Comparison of ENCODE assay signal across 10 cellular contexts in the genomic region with DNA sequence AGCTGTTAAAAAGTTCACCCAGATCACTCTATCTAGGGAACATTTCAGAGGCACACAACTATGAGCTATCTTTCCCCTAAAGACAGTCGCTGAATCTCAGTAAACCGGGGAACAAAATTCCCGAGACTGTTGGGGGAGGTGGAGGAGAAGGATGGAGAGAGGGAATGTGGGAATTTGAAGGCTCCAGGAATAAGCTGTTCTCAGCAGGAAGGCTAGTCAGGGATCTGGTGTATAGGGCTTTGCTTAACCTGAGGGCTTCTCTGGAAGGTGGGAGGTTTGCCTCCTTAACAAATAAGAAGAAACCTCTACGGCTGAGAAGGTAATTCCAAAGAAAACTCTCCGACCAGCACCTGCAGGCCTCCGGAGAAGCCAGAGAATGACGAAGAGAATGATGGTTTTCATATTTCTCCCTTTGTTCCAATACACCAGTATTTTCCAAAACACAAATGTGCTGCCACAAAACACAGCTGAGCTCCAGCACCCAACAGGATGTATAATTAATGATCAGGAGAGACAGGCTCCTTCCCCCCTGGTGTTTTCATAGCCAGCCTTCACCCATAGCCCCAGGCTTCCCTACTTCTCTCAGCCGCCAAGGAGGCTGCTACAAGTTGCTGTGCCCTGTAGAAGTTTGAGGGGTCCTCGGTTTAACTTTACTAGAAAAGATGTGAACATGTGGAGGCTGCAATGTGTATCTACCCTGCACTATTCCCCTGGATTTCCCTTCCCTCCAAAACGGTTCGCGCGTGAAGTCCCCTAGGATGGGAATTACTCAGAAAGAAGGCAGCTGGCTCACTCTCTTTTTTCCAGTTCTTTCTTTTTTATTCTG. TPM values are rescaled to one million over a fixed set of nuclear protein-coding genes. Genes with fewer than 3 reads are reported as not detected.
DNase-seq lines count a peak whose midpoint lies in the region; ATAC-seq, FAIRE-seq and TF ChIP-seq lines count a peak whose summit lies in the region.
"Had no signal": no experiment of that assay in that cellular context is flagged by ENCODE, and none has a peak within 500 bp of the region (broad histone marks: within the 10 kb centered on the region; RNA-seq: fewer than 3 reads in every experiment).

No MANE protein-coding gene starts in this region.

- peak overlapping the region in 2 of 3 donors; percentile 67 to 73 for H3K4me3 ChIP-seq in right lobe of liver
- H3K4me3 ChIP-seq in HepG2 (replicated peaks in 1 of 3; ENCODE audit: insufficient read depth in 1 of 3, low read depth in 2 of 3, low read length in 3 of 3), result no peak overlapping the region
- H3K4me3 ChIP-seq in muscle layer of colon (ENCODE audit: low read depth in 1 of 2, low read length in 2 of 2), result peak overlapping the region; percentile 77 to 81
- peak overlapping the region; percentile 77 to 94 for H3K4me3 ChIP-seq in aorta (ENCODE audit: low read length in 2 of 2)
- H3K4me3 ChIP-seq in WERI-Rb-1 (ENCODE audit: low read depth, low read length), result no peak overlapping the region

- CTCF ChIA-PET in HepG2 (lab: Yijun Ruan, JAX; ENCODE audit: low intra/inter-chr PET ratio, low total read pairs), result no interaction called here

- H3K79me2 ChIP-seq in HepG2 (ENCODE audit: insufficient read depth, low read length), result no peaks in the 10 kb centered on the region

- H3K4me2 ChIP-seq in HepG2 (ENCODE audit: low read depth, low read length), result no peak overlapping the region

- TF ChIP-seq RAD21 in HepG2 (CRISPR knock-in tag; IDR thresholded peaks at IDR 0.05), result no peak

- no peaks in the 10 kb centered on the region for H3K36me3 ChIP-seq in right lobe of liver
- H3K36me3 ChIP-seq in HepG2 (replicated peaks in 1 of 2; ENCODE audit: control insufficient read depth in 1 of 2, insufficient read depth in 2 of 2, low read length in 2 of 2), result no peaks in the 10 kb centered on the region
- H3K36me3 ChIP-seq in muscle layer of colon (ENCODE audit: insufficient read depth, low read length), result no peaks in the 10 kb centered on the region
- no peaks in the 10 kb centered on the region for H3K36me3 ChIP-seq in aorta (ENCODE audit: control insufficient read depth in 1 of 2, insufficient read depth in 2 of 2, low read length in 1 of 2)
- no peaks in the 10 kb centered on the region for H3K36me3 ChIP-seq in WERI-Rb-1

- H3K9ac ChIP-seq in HepG2 (ENCODE audit: insufficient read depth, low read depth, low read length) (no peak overlapping the region), muscle layer of colon (ENCODE audit: low read length) (peak overlapping the region; percentile 70)

- no peak for TF ChIP-seq POLR2A in right lobe of liver (IDR thresholded peaks at IDR 0.05)
- no peak for TF ChIP-seq POLR2A in HepG2 (IDR thresholded peaks at IDR 0.05; ENCODE audit: insufficient read depth in 1 of 2, low read depth in 2 of 2, low read length in 2 of 2)

- H3K27me3 ChIP-seq in right lobe of liver (no peaks in the 10 kb centered on the region), HepG2 (ENCODE audit: control insufficient read depth in 1 of 2, insufficient read depth in 2 of 2, low read length in 2 of 2) (peaks cover 4 to 30% of the 10 kb centered on the region in 2 experiments; a peak in 4 of 5 replicates), muscle layer of colon (ENCODE audit: control insufficient read depth in 1 of 2, insufficient read depth in 2 of 2, low read length in 2 of 2) (peaks cover 0 to 8% of the 10 kb centered on the region in 2 donors), aorta (ENCODE audit: control insufficient read depth in 1 of 2, insufficient read depth in 2 of 2, low read length in 1 of 2) (no peaks in the 10 kb centered on the region), WERI-Rb-1 (ENCODE audit: insufficient read depth, low read depth, severe bottlenecking) (peaks cover 10% of the 10 kb centered on the region)

- H3K9me3 ChIP-seq in right lobe of liver (no peaks in the 10 kb centered on the region), HepG2 (ENCODE audit: low read length) (no peaks in the 10 kb centered on the region), muscle layer of colon (ENCODE audit: low read length) (no peaks in the 10 kb centered on the region), aorta (ENCODE audit: control insufficient read depth, low read length) (no peaks in the 10 kb centered on the region), WERI-Rb-1 (ENCODE audit: severe bottlenecking) (no peaks in the 10 kb centered on the region)

- H3K4me1 ChIP-seq in right lobe of liver (peaks cover 0 to 8% (median 0%) of the 10 kb centered on the region in 4 donors), HepG2 (ENCODE audit: insufficient read depth, low read length) (no peaks in the 10 kb centered on the region), muscle layer of colon (ENCODE audit: insufficient read depth, low read length) (peaks cover 52% of the 10 kb centered on the region), aorta (ENCODE audit: control insufficient read depth in 1 of 2, insufficient read depth in 2 of 2, low read length in 2 of 2) (peaks cover 0 to 14% of the 10 kb centered on the region in 2 donors)

- H4K20me1 ChIP-seq in HepG2 (ENCODE audit: insufficient read depth, low read length), result no peaks in the 10 kb centered on the region

- TF ChIP-seq EP300 in HepG2 (IDR thresholded peaks at IDR 0.05; ENCODE audit: low read depth in 2 of 2, low read length in 2 of 2) (no peak), HepG2 (CRISPR knock-in tag; IDR thresholded peaks at IDR 0.05; ENCODE audit: borderline replicate concordance) (no peak)

- POLR2A ChIA-PET in HepG2 (lab: Yijun Ruan, JAX), result no interaction called here

- no TSS peak for BruUV-seq in HepG2 (replicated peaks; lab: Mats Ljungman, UMichigan)

- H2AFZ ChIP-seq in HepG2 (ENCODE audit: low read length), result no peak overlapping the region

- intact Hi-C loops in right lobe of liver (cut with DNase I) (no loop called here), HepG2 (cut with micrococcal nuclease; ENCODE audit: unreplicated experiment) (no loop called here), aorta (cut with DNase I) (loop anchor here (5.0 to 10.0 kb wide), 6 partner anchors 81 to 383 kb away; no protein-coding TSS in a partner anchor)

- 44% methylated on average over 12 of the region's 13 CpGs for WGBS in right lobe of liver (ENCODE audit: insufficient coverage, low coverage, low lambda C conversion rate, missing lambda C conversion rate)
- WGBS in HepG2 (ENCODE audit: low lambda C conversion rate), result 33% methylated on average over 13 of the region's 13 CpGs
- WGBS in aorta, 2 donors, result 6% methylated on average over 13 of the region's 13 CpGs

- DNase-seq in right lobe of liver (peak in 1 of 3 donors; percentile 10), HepG2 (ENCODE audit: low spot score) (no peak), caudate nucleus (lab: John Stamatoyannopoulos, UW) (peak in 3 of 61 donors; percentile 50 to 56 (median 51)), aorta (no peak), WERI-Rb-1 (no peak), NCI-H446 (lab: John Stamatoyannopoulos, UW) (no peak)
- DNase-seq: CD8-positive, alpha-beta memory T cell; RPMI8226 had no signal

- H3K27ac ChIP-seq in right lobe of liver (no peak overlapping the region), HepG2 (ENCODE audit: extremely low read length, insufficient read depth, low read length) (no peak overlapping the region), caudate nucleus (ENCODE audit: low read depth, low read length) (peak overlapping the region; percentile 60), muscle layer of colon (ENCODE audit: low read depth, low read length) (peak overlapping the region; percentile 59), aorta (ENCODE audit: low read depth in 1 of 2, low read length in 2 of 2) (peak overlapping the region; percentile 37 to 70), WERI-Rb-1 (no peak overlapping the region)

- in situ Hi-C loops in HepG2 (cut with HindIII; ENCODE audit: extremely low pct_ligation_motif_present, low pct_unique_long_range_greater_than_20kb), result no loop called here

- TF ChIP-seq CTCF in right lobe of liver (IDR thresholded peaks at IDR 0.05), result no peak
- no peak for TF ChIP-seq CTCF in HepG2 (CRISPR knock-in tag; IDR thresholded peaks at IDR 0.05)
- no peak for TF ChIP-seq CTCF in WERI-Rb-1 (IDR thresholded peaks at IDR 0.05; ENCODE audit: low read depth, low read length)

- no peak for FAIRE-seq in HepG2 (lab: Jason Lieb, UNC)

- ATAC-seq in right lobe of liver (no peak), HepG2 (no peak), aorta (ENCODE audit: low FRiP score) (no peak), GM21737 (IDR thresholded peaks at IDR 0.05; ENCODE audit: unreplicated experiment) (no peak)

TF ChIP-seq in HepG2, 621 proteins besides CTCF, POLR2A, EP300 and RAD21 (continues in another document):
- TF ChIP-seq SP2 (CRISPR knock-in tag; IDR thresholded peaks at IDR 0.05), result no peak
- no peak for TF ChIP-seq KLF12 (CRISPR knock-in tag; IDR thresholded peaks at IDR 0.05; ENCODE audit: borderline replicate concordance)
- no peak for TF ChIP-seq ZNF598 (CRISPR knock-in tag; IDR thresholded peaks at IDR 0.05; ENCODE audit: borderline replicate concordance)
- no peak for TF ChIP-seq TAF15 (IDR thresholded peaks at IDR 0.05; ENCODE audit: low read depth, low read length, poor library complexity, severe bottlenecking)

RNA-seq across cellular contexts. Expression of gene KCNMA1, which starts 2.0 kb away (rescaled TPM):
- total RNA-seq in right lobe of liver, result 10 to 100 TPM in 4 of 6 experiments, 1 to 10 TPM in 2; 5.7 to 48.0 (median 15.1) TPM
- total RNA-seq in HepG2 (2016; rRNA removed; fragmentation: Illumina TruSeq; extraction: Trizol), result 0.02 TPM in 1 of 2 replicates, not detected in the other
- total RNA-seq in HepG2 (2016; cell fraction: cytosol; rRNA removed; fragmentation: Illumina TruSeq; extraction: Trizol; ENCODE audit: low read depth), result not detected in 2 replicates
- total RNA-seq in HepG2 (2016; cell fraction: insoluble cytoplasmic fraction; rRNA removed; fragmentation: Illumina TruSeq; extraction: Trizol), result not detected in 2 replicates
- not detected in 2 replicates for total RNA-seq in HepG2 (2016; cell fraction: membrane; rRNA removed; fragmentation: Illumina TruSeq; extraction: Trizol)
- total RNA-seq in HepG2 (2016; cell fraction: nucleus; rRNA removed; fragmentation: Illumina TruSeq; extraction: Trizol), result not detected in 2 replicates
- not detected in 2 replicates for polyA plus RNA-seq in HepG2 (2011; rRNA removed)
- polyA plus RNA-seq in HepG2 (2011; cell fraction: cytosol; rRNA removed), result not detected in 2 replicates
- polyA plus RNA-seq in HepG2 (2011; cell fraction: nucleus; rRNA removed), result 0.07 TPM in 1 of 2 replicates, not detected in the other
- polyA plus RNA-seq in HepG2 (2012), result not detected in 2 replicates
- polyA plus RNA-seq in HepG2 (2016; cell fraction: cytosol; fragmentation: Illumina TruSeq; extraction: Trizol; ENCODE audit: low read depth), result not detected in 2 replicates
- not detected in 2 replicates for polyA plus RNA-seq in HepG2 (2016; cell fraction: insoluble cytoplasmic fraction; fragmentation: Illumina TruSeq; extraction: Trizol; ENCODE audit: low read depth)
- not detected in 2 replicates for polyA plus RNA-seq in HepG2 (2016; cell fraction: membrane; fragmentation: Illumina TruSeq; extraction: Trizol; ENCODE audit: low read depth)
- polyA plus RNA-seq in HepG2 (2016; cell fraction: nucleus; fragmentation: Illumina TruSeq; extraction: Trizol; ENCODE audit: insufficient read depth, low read depth), result not detected in 2 replicates
- polyA minus RNA-seq in HepG2 (2011; rRNA and poly(A)+ RNA removed; ENCODE audit: low replicate concordance), result 0.28 TPM in 1 of 2 replicates, not detected in the other
- not detected in 2 replicates for polyA minus RNA-seq in HepG2 (2011; cell fraction: cytosol; rRNA and poly(A)+ RNA removed)
- polyA minus RNA-seq in HepG2 (2011; cell fraction: nucleus; rRNA and poly(A)+ RNA removed), result not detected in 2 replicates
- 100 to 1,000 TPM; 144 to 163 TPM for total RNA-seq in aorta
- polyA plus RNA-seq in aorta, result 100 to 1,000 TPM in 1 of 2 donors, 10 to 100 TPM in 1; 36.8 to 106 TPM
- polyA plus RNA-seq: CD8-positive, alpha-beta memory T cell had no signal

Comparison
In these comparisons a context has a peak if more than half of its experiments do, and no peak if none do; other contexts are left out.
1. H3K4me3 ChIP-seq: peak in right lobe of liver (2 of 3), muscle layer of colon (2 of 2) and aorta (2 of 2); none in HepG2 (0 of 3) and WERI-Rb-1 (single experiment).
2. RNA of gene KCNMA1, which starts 2.0 kb away (total RNA-seq): 144 to 163 TPM in aorta and 5.7 to 48.0 TPM in right lobe of liver; 0.02 TPM in HepG2; every median in the first group is over 4 times any median in the second.
3. H3K27ac ChIP-seq: peak in caudate nucleus (single experiment), muscle layer of colon (single experiment) and aorta (2 of 2); none in right lobe of liver (0 of 3), HepG2 (single experiment) and WERI-Rb-1 (single experiment).
4. intact Hi-C loops: an anchor here in aorta (5.0 to 10.0 kb wide); none called in right lobe of liver and HepG2.